ENCODE assay signal across 17 cellular contexts in genomic region chr2:48479923-48480322, GRCh38. TPM values are rescaled to one million over a fixed set of nuclear protein-coding genes. Genes with fewer than 3 reads are reported as not detected.
DNase-seq lines count a peak whose midpoint lies in the region; ATAC-seq and TF ChIP-seq lines count a peak whose summit lies in the region.
"Had no signal": no experiment of that assay in that cellular context is flagged by ENCODE, and none has a peak within 500 bp of the region (broad histone marks: within the 10 kb centered on the region; RNA-seq: fewer than 3 reads in every experiment).

No MANE protein-coding gene starts in this region.

- H3K36me3 Mint-ChIP-seq in type B pancreatic cell = peaks cover 17% of the 10 kb centered on the region

- no peak overlapping the region for H3K4me3 ChIP-seq in adrenal gland
- H3K4me3 ChIP-seq in left lung = no peak overlapping the region
- H3K4me3 ChIP-seq in ascending aorta = no peak overlapping the region
- H3K4me3 ChIP-seq: smooth muscle cell, thoracic aorta had no signal

- peaks cover 0 to 9% of the 10 kb centered on the region in 2 donors for H3K36me3 ChIP-seq in adrenal gland (replicated peaks in 1 of 2)
- H3K36me3 ChIP-seq in left lung = peaks cover 0 to 79% of the 10 kb centered on the region in 2 donors
- H3K36me3 ChIP-seq in ascending aorta = peaks cover 8 to 30% of the 10 kb centered on the region in 2 donors

- peak overlapping the region in 3 of 5 donors; percentile 9 to 35 (median 23) for H3K27ac ChIP-seq in adrenal gland
- peak overlapping the region in 1 of 2 donors; percentile 47 for H3K27ac ChIP-seq in left lung
- H3K27ac ChIP-seq in ascending aorta = peak overlapping the region in 1 of 2 donors; percentile 23
- H3K27ac ChIP-seq: foreskin keratinocyte, thoracic aorta had no signal

- TF ChIP-seq POLR2A in adrenal gland (IDR thresholded peaks at IDR 0.05) = no peak

- H3K27ac Mint-ChIP-seq in type B pancreatic cell = peak overlapping the region; percentile 79
- H3K27ac Mint-ChIP-seq: activated naive CD8-positive, alpha-beta T cell had no signal

- H3K9me3 ChIP-seq in adrenal gland (replicated peaks in 1 of 3) (no peaks in the 10 kb centered on the region), left lung (no peaks in the 10 kb centered on the region), ascending aorta (no peaks in the 10 kb centered on the region)
- H3K9me3 ChIP-seq: Caco-2, thoracic aorta had no signal

- H3K9me3 Mint-ChIP-seq in type B pancreatic cell = no peaks in the 10 kb centered on the region
- H3K9me3 Mint-ChIP-seq: neural crest cell had no signal

- peak overlapping the region; percentile 18 for H3K4me3 Mint-ChIP-seq in type B pancreatic cell
- H3K4me3 Mint-ChIP-seq: activated naive CD8-positive, alpha-beta T cell; neural crest cell had no signal

- DNase-seq in NCI-H2107 treated with DMSO at 0.1 percent for 48 hours (lab: John Stamatoyannopoulos, UW; ENCODE audit: unreplicated experiment) (peak; percentile 63), NCI-H2107 (lab: John Stamatoyannopoulos, UW) (no peak), adrenal gland (no peak), left lung (no peak), type B pancreatic cell (ENCODE audit: extremely low spot score, unreplicated experiment) (no peak), ascending aorta (ENCODE audit: low spot score in 2 of 2) (no peak), AML-193 (lab: John Stamatoyannopoulos, UW) (no peak), HPDE6-E6E7 (ENCODE audit: extremely low spot score) (no peak)
- DNase-seq: 8988T, Caco-2, foreskin keratinocyte, Karpas-422, NCI-H2227 treated with DMSO at 0.1 percent for 48 hours had no signal

- TF ChIP-seq CTCF in adrenal gland (IDR thresholded peaks at IDR 0.05) (no peak), left lung (IDR thresholded peaks at IDR 0.05) (no peak), type B pancreatic cell (conservative IDR thresholded peaks at IDR 0.05) (no peak), ascending aorta (IDR thresholded peaks at IDR 0.05) (no peak)

- 34 to 51% (median 45%) methylated on average over 5 of the region's 5 CpGs for whole genome bisulfite sequencing in adrenal gland, 4 donors

- intact Hi-C loops in adrenal gland (cut with DNase I) (no loop called here), left lung (cut with DNase I) (no loop called here), ascending aorta (cut with DNase I) (loop anchor here (5.0 kb wide), 1 partner anchor 52 kb away; the partner anchor contains the start of gene STON1)

- H3K4me1 ChIP-seq in adrenal gland (replicated peaks in 1 of 2) (peaks cover 24 to 37% of the 10 kb centered on the region in 2 donors), left lung (peaks cover 12 to 15% of the 10 kb centered on the region in 2 donors), ascending aorta (peaks cover 0 to 13% of the 10 kb centered on the region in 2 donors)
- H3K4me1 ChIP-seq: Caco-2, foreskin keratinocyte had no signal

- ATAC-seq in left lung = peak; percentile 27
- ATAC-seq: foreskin keratinocyte had no signal

- H3K27me3 ChIP-seq in adrenal gland (no peaks in the 10 kb centered on the region), left lung (no peaks in the 10 kb centered on the region), ascending aorta (no peaks in the 10 kb centered on the region)
- H3K27me3 ChIP-seq: foreskin keratinocyte had no signal

- H3K4me1 Mint-ChIP-seq in type B pancreatic cell (ENCODE audit: unreplicated experiment) = peaks cover 7% of the 10 kb centered on the region

- H3K27me3 Mint-ChIP-seq in type B pancreatic cell = no peaks in the 10 kb centered on the region
- H3K27me3 Mint-ChIP-seq: activated naive CD8-positive, alpha-beta T cell had no signal

RNA-seq across cellular contexts. Expression of gene PPP1R21, which starts 39.4 kb away (rescaled TPM):
- total RNA-seq in adrenal gland = 10 to 100 TPM; 17.5 to 49.8 (median 31.6) TPM
- polyA plus RNA-seq in adrenal gland = 10 to 100 TPM; 18.7 to 51.1 (median 40.8) TPM
- total RNA-seq in left lung = 10 to 100 TPM; 26.2 to 26.4 TPM
- 26.0 and 41.3 TPM in 2 replicates for total RNA-seq in type B pancreatic cell (ENCODE audit: low replicate concordance)
- 16.6 TPM for total RNA-seq in ascending aorta

RNA-seq across cellular contexts. Expression of gene STON1, which starts 50.0 kb away (rescaled TPM):
- total RNA-seq in adrenal gland (10 to 100 TPM; 11.6 to 51.1 (median 18.8) TPM), left lung (10 to 100 TPM; 12.4 to 17.6 TPM), type B pancreatic cell (ENCODE audit: low replicate concordance) (4.3 and 15.7 TPM in 2 replicates), ascending aorta (23.4 TPM)
- polyA plus RNA-seq in adrenal gland = 1 to 10 TPM; 4.6 to 7.2 (median 5.6) TPM
